In the genomic region with DNA sequence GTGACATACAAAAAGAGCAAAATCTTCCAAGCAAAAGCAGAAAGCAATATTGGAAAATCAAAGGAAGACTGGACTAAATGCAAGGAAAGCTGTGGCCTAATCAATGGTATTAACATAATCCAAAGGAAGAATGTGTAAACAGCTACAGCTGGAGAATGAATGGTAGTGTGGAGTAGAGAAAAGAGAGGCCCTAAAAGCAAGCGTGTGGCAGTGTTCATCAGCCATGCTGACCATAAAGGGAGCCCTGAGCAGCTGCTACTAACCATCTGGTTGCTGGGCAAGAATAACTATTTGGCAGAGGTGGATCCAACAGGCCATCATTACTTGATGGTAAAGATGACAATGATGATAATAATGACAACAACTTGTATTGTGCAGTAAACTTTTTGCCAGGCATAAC, we compare ENCODE assay signal across 18 cellular contexts.
DNase-seq lines count a peak whose midpoint lies in the region; ATAC-seq and TF ChIP-seq lines count a peak whose summit lies in the region.
"Had no signal": no experiment of that assay in that cellular context is flagged by ENCODE, and none has a peak within 500 bp of the region (broad histone marks: within the 10 kb centered on the region; RNA-seq: fewer than 3 reads in every experiment).

No MANE protein-coding gene starts in this region.

- no peaks in the 10 kb centered on the region for H3K36me3 Mint-ChIP-seq in stimulated activated memory B cell treated with anti-CD40 and anti-IgM and Interleukin-4, amounts not matched to agents 10 μg/mL and 1 μg/mL and 100 μg/mL, for 72 hours

- peak; percentile 42 for ATAC-seq in left ventricle myocardium superior
- no peak for ATAC-seq in Right ventricle myocardium superior (ENCODE audit: poor library complexity)
- ATAC-seq in GM19328 (IDR thresholded peaks at IDR 0.05; ENCODE audit: unreplicated experiment): no peak
- no peak for ATAC-seq in stimulated activated memory B cell treated with anti-CD40 and anti-IgM and Interleukin-4, amounts not matched to agents 10 μg/mL and 1 μg/mL and 100 μg/mL, for 72 hours
- ATAC-seq: K562; left colon; stimulated activated naive CD8-positive, alpha-beta T cell treated with anti-CD3 and anti-CD28 coated beads, Interleukin-15, amount 100 ng/mL, for 72 hours had no signal

- no peak overlapping the region for H3K27ac Mint-ChIP-seq in stimulated activated memory B cell treated with anti-CD40 and anti-IgM and Interleukin-4, amounts not matched to agents 10 μg/mL and 1 μg/mL and 100 μg/mL, for 72 hours
- H3K27ac Mint-ChIP-seq: activated naive CD4-positive, alpha-beta T cell treated with anti-CD3 and anti-CD28 coated beads for 36 hours; dendritic cell treated with granulocyte-macrophage colony-stimulating factor and Interleukin-4, amounts not matched to agents 40 ng/mL and 50 ng/mL, for 4 days; stimulated activated naive CD8-positive, alpha-beta T cell treated with anti-CD3 and anti-CD28 coated beads, Interleukin-15, amount 100 ng/mL, for 72 hours had no signal

- DNase-seq in left ventricle myocardium superior (no peak), Right ventricle myocardium superior (no peak), NCI-H82 treated with DMSO at 0.1 percent for 48 hours (lab: John Stamatoyannopoulos, UW; ENCODE audit: unreplicated experiment) (peak; percentile 97), fibroblast of villous mesenchyme (ENCODE audit: low read depth) (peak; percentile 34), HK-2 (ENCODE audit: unreplicated experiment) (no peak), T1000 (lab: John Stamatoyannopoulos, UW) (no peak)
- DNase-seq: activated CD4-positive, CD25-positive, alpha-beta regulatory T cell; activated naive CD4-positive, alpha-beta T cell treated with anti-CD3 and anti-CD28 coated beads for 36 hours; COR-L47; left colon; NCI-H1105; posterior cingulate gyrus; stimulated activated naive CD8-positive, alpha-beta T cell treated with anti-CD3 and anti-CD28 coated beads, Interleukin-15, amount 100 ng/mL, for 72 hours had no signal

- H3K4me3 ChIP-seq in fibroblast of villous mesenchyme (ENCODE audit: low read depth, low read length): no peak overlapping the region
- H3K4me3 ChIP-seq: K562, vagina had no signal

- H3K4me3 Mint-ChIP-seq in stimulated activated memory B cell treated with anti-CD40 and anti-IgM and Interleukin-4, amounts not matched to agents 10 μg/mL and 1 μg/mL and 100 μg/mL, for 72 hours: no peak overlapping the region
- H3K4me3 Mint-ChIP-seq: activated naive CD4-positive, alpha-beta T cell treated with anti-CD3 and anti-CD28 coated beads for 36 hours; dendritic cell treated with granulocyte-macrophage colony-stimulating factor and Interleukin-4, amounts not matched to agents 40 ng/mL and 50 ng/mL, for 4 days; stimulated activated naive CD8-positive, alpha-beta T cell treated with anti-CD3 and anti-CD28 coated beads, Interleukin-15, amount 100 ng/mL, for 72 hours had no signal

- H3K9me3 Mint-ChIP-seq in stimulated activated memory B cell treated with anti-CD40 and anti-IgM and Interleukin-4, amounts not matched to agents 10 μg/mL and 1 μg/mL and 100 μg/mL, for 72 hours: no peaks in the 10 kb centered on the region
- H3K9me3 Mint-ChIP-seq: activated naive CD4-positive, alpha-beta T cell treated with anti-CD3 and anti-CD28 coated beads for 36 hours; dendritic cell treated with granulocyte-macrophage colony-stimulating factor and Interleukin-4, amounts not matched to agents 40 ng/mL and 50 ng/mL, for 4 days; stimulated activated naive CD8-positive, alpha-beta T cell treated with anti-CD3 and anti-CD28 coated beads, Interleukin-15, amount 100 ng/mL, for 72 hours had no signal

- no peaks in the 10 kb centered on the region for H3K27me3 Mint-ChIP-seq in stimulated activated memory B cell treated with anti-CD40 and anti-IgM and Interleukin-4, amounts not matched to agents 10 μg/mL and 1 μg/mL and 100 μg/mL, for 72 hours
- H3K27me3 Mint-ChIP-seq: dendritic cell treated with granulocyte-macrophage colony-stimulating factor and Interleukin-4, amounts not matched to agents 40 ng/mL and 50 ng/mL, for 4 days; stimulated activated naive CD8-positive, alpha-beta T cell treated with anti-CD3 and anti-CD28 coated beads, Interleukin-15, amount 100 ng/mL, for 72 hours had no signal

- H3K4me1 Mint-ChIP-seq in stimulated activated memory B cell treated with anti-CD40 and anti-IgM and Interleukin-4, amounts not matched to agents 10 μg/mL and 1 μg/mL and 100 μg/mL, for 72 hours: no peaks in the 10 kb centered on the region
- H3K4me1 Mint-ChIP-seq: stimulated activated naive CD8-positive, alpha-beta T cell treated with anti-CD3 and anti-CD28 coated beads, Interleukin-15, amount 100 ng/mL, for 72 hours had no signal

- no peak for TF ChIP-seq CTCF in fibroblast of villous mesenchyme (IDR thresholded peaks at IDR 0.05; ENCODE audit: insufficient read depth, low read depth, low read length)

- intact Hi-C loops in left ventricle myocardium superior (cut with micrococcal nuclease) (no loop called here), Right ventricle myocardium superior (cut with DNase I) (no loop called here)

Comparison
In these comparisons a context has a peak if more than half of its experiments do, and no peak if none do; other contexts are left out.
1. DNase-seq: peak in NCI-H82 treated with DMSO at 0.1 percent for 48 hours (single experiment) and fibroblast of villous mesenchyme (single experiment); none in left ventricle myocardium superior (single experiment), Right ventricle myocardium superior (single experiment), HK-2 (single experiment) and T1000 (single experiment).